7 cellular contexts compared by ENCODE assay signal in genomic region chr4:150661551-150661950, GRCh38.
DNase-seq lines count a peak whose midpoint lies in the region; ATAC-seq and TF ChIP-seq lines count a peak whose summit lies in the region.
"Not testable (repeated sequence)": the region's sequence is repeated elsewhere in the genome, so short reads cannot be mapped to it uniquely, and the experiment has no call there.

No MANE protein-coding gene starts in this region.

- peaks cover 21% of the 10 kb centered on the region for H3K4me1 ChIP-seq in foreskin keratinocyte

- DNase-seq in Daoy (ENCODE audit: low read depth) (peak; percentile 10), M059J (ENCODE audit: low read depth) (peak; percentile 46), amniotic epithelial cell (ENCODE audit: low read depth) (peak; percentile 4), choroid plexus epithelial cell (ENCODE audit: low read depth) (peak; percentile 26), foreskin keratinocyte (peak in 1 of 2 donors; percentile 28), kidney tubule cell (ENCODE audit: low spot score) (peak; percentile 15), renal cortical epithelial cell (ENCODE audit: low read depth) (peak; percentile 34)

- peak overlapping the region; percentile 17 for H3K27ac ChIP-seq in foreskin keratinocyte

- peak; percentile 32 for ATAC-seq in foreskin keratinocyte

- not testable (repeated sequence) for H3K27me3 ChIP-seq in foreskin keratinocyte

- not testable (repeated sequence) for TF ChIP-seq CTCF in choroid plexus epithelial cell (conservative IDR thresholded peaks at IDR 0.05; ENCODE audit: low read depth, low read length); foreskin keratinocyte (conservative IDR thresholded peaks at IDR 0.05)

- H3K4me3 ChIP-seq in choroid plexus epithelial cell (ENCODE audit: low read depth, low read length), result not testable (repeated sequence)
